In the genomic region with DNA sequence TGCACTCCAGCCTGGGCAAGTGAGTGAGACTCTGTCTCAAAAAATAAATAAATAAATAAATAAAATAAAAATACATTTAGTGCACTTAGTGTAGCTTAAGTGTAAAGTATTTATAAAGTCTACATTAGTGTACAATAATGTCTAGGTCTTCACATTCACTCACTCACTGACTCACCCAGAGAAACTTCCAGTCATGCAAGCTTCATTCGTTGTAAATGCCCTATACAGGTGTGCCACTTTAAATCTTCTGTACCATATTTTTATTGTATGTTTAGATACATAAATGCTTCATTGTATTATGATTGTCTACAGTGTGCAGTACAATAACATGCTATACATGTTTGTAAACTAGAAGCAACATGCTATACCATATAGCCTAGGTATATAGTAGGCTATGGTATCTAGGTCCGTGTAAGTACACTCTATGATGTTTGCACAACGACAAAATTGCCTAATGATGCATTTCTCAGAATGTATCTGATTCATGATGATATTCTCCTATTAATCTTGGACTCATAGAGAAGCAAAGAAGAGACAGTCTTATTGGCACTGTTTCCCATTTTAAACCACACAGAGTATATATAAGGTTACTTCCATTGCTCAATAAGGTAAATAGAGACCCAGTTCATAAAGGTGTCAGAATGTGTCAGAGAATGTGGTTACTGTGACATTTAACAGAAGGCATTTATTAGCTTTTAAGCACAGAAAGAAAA, we compare ENCODE assay signal across 16 cellular contexts.
DNase-seq lines count a peak whose midpoint lies in the region; ATAC-seq and TF ChIP-seq lines count a peak whose summit lies in the region.
"Had no signal": no experiment of that assay in that cellular context is flagged by ENCODE, and none has a peak within 500 bp of the region (broad histone marks: within the 10 kb centered on the region; RNA-seq: fewer than 3 reads in every experiment).

No MANE protein-coding gene starts in this region.

- H3K79me2 ChIP-seq in osteoblast (ENCODE audit: insufficient read depth, low read length), result no peaks in the 10 kb centered on the region

- H3K27me3 ChIP-seq in RWPE2 (ENCODE audit: insufficient read depth, poor library complexity, severe bottlenecking) (no peaks in the 10 kb centered on the region), osteoblast (ENCODE audit: insufficient read depth, low read length) (no peaks in the 10 kb centered on the region)
- H3K27me3 ChIP-seq: BLaER1 treated with 17β-estradiol and CSF1 and Interleukin-3, amounts not matched to agents 10 nM and 100 nM had no signal

- no peak for TF ChIP-seq CTCF in RWPE2 (IDR thresholded peaks at IDR 0.05; ENCODE audit: poor library complexity, severe bottlenecking)
- TF ChIP-seq CTCF in osteoblast (IDR thresholded peaks at IDR 0.05; ENCODE audit: extremely low read depth, low read depth, low read length), result no peak

- ATAC-seq in RWPE2 (ENCODE audit: low read depth) (peak; percentile 61), GM18873 (IDR thresholded peaks at IDR 0.05; ENCODE audit: low FRiP score, unreplicated experiment) (no peak)
- ATAC-seq: CD8-positive, alpha-beta T cell; GM12878; HepG2 had no signal

- H3K27ac ChIP-seq in RWPE2 (ENCODE audit: poor library complexity, severe bottlenecking) (no peak overlapping the region), epithelial cell of prostate (peak overlapping the region; percentile 66), osteoblast (ENCODE audit: low read depth, low read length) (no peak overlapping the region)
- H3K27ac ChIP-seq: BLaER1 treated with 17β-estradiol and CSF1 and Interleukin-3, amounts not matched to agents 10 nM and 100 nM; GM23248 had no signal

- H3K4me3 ChIP-seq in RWPE2 (ENCODE audit: severe bottlenecking) (no peak overlapping the region), osteoblast (ENCODE audit: insufficient read depth, low read length) (no peak overlapping the region)
- H3K4me3 ChIP-seq: BLaER1 treated with 17β-estradiol and CSF1 and Interleukin-3, amounts not matched to agents 10 nM and 100 nM; GM12878; GM23248; HAP-1 had no signal

- H3K4me1 ChIP-seq in RWPE2 (ENCODE audit: insufficient read depth, poor library complexity, severe bottlenecking) (no peaks in the 10 kb centered on the region), osteoblast (ENCODE audit: insufficient read depth, low read length) (no peaks in the 10 kb centered on the region)
- H3K4me1 ChIP-seq: HAP-1 had no signal

- H3K4me2 ChIP-seq in osteoblast (ENCODE audit: insufficient read depth, low read length), result no peak overlapping the region

- DNase-seq in NCI-H460 (ENCODE audit: extremely low read depth, low read depth) (peak; percentile 6), RWPE2 (ENCODE audit: low spot score) (no peak), epithelial cell of prostate (ENCODE audit: low read depth, low spot score) (peak; percentile 60), osteoblast (ENCODE audit: insufficient read length, low spot score, missing footprints) (peak; percentile 14), NK-92 (lab: John Stamatoyannopoulos, UW; ENCODE audit: unreplicated experiment) (no peak)
- DNase-seq: Calu3; CD8-positive, alpha-beta T cell; DMS53; DND-41; EL; GM23248 had no signal

- no peak overlapping the region for H2AFZ ChIP-seq in osteoblast (ENCODE audit: low read length)
- H2AFZ ChIP-seq: GM23248 had no signal

- H4K20me1 ChIP-seq in osteoblast (ENCODE audit: insufficient read depth, low read length), result no peaks in the 10 kb centered on the region
- H4K20me1 ChIP-seq: BLaER1 treated with 17β-estradiol and CSF1 and Interleukin-3, amounts not matched to agents 10 nM and 100 nM had no signal

- H3K36me3 ChIP-seq in RWPE2 (ENCODE audit: low read depth) (no peaks in the 10 kb centered on the region), osteoblast (ENCODE audit: insufficient read depth, low read length) (no peaks in the 10 kb centered on the region)
- H3K36me3 ChIP-seq: BLaER1 treated with 17β-estradiol and CSF1 and Interleukin-3, amounts not matched to agents 10 nM and 100 nM; HAP-1 had no signal

- H3K9me3 ChIP-seq in RWPE2 (ENCODE audit: severe bottlenecking) (peaks cover 2% of the 10 kb centered on the region), osteoblast (ENCODE audit: low read depth, low read length) (no peaks in the 10 kb centered on the region)
- H3K9me3 ChIP-seq: BLaER1 treated with 17β-estradiol and CSF1 and Interleukin-3, amounts not matched to agents 10 nM and 100 nM; HAP-1 had no signal

Comparison
In these comparisons a context has a peak if more than half of its experiments do, and no peak if none do; other contexts are left out.
1. DNase-seq: peak in NCI-H460 (single experiment), epithelial cell of prostate (single experiment) and osteoblast (single experiment); none in RWPE2 (single experiment) and NK-92 (single experiment).